In the genomic region with DNA sequence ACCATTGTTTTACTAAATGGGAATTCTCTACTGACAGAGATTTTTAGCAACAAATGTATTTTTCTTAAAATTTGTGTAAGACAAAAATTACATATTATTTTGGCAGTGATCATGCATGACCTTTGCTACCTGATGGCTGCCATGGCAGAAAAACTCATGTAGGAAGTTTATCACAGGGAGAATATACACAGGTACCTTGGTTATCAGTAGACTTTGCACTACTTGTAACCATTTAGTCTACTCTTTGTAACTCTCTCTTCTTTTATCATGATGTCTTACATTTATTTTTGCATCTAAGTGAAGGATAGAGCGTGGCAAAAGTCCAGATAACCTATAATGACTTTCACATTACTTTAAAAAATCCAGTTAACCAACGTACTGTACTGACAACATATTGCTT, we compare ENCODE assay signal across 20 cellular contexts. TPM values are rescaled to one million over a fixed set of nuclear protein-coding genes. Genes with fewer than 3 reads are reported as not detected.
DNase-seq lines count a peak whose midpoint lies in the region; ATAC-seq and TF ChIP-seq lines count a peak whose summit lies in the region.
"Had no signal": no experiment of that assay in that cellular context is flagged by ENCODE, and none has a peak within 500 bp of the region (broad histone marks: within the 10 kb centered on the region; RNA-seq: fewer than 3 reads in every experiment).

No MANE protein-coding gene starts in this region.

- no peaks in the 10 kb centered on the region for H3K9me2 ChIP-seq in Karpas-422 (replicated peaks; ENCODE audit: insufficient read depth, low read length)

- no peak overlapping the region for H3K56ac ChIP-seq in IMR-90 (ENCODE audit: extremely low read depth, insufficient read depth, low read length)

- dilution Hi-C loops in IMR-90 (cut with HindIII; ENCODE audit: low sequenced_read_pairs, unreplicated experiment) = no loop called here

- no TSS peak for BruUV-seq in IMR-90 (replicated peaks; lab: Mats Ljungman, UMichigan)

- no peak overlapping the region for H3K4me2 ChIP-seq in IMR-90 (ENCODE audit: low read depth, low read length)
- H3K4me2 ChIP-seq in fibroblast of lung (ENCODE audit: extremely low read depth, insufficient read depth, low read length) = peak overlapping the region; percentile 33
- peak overlapping the region; percentile 67 for H3K4me2 ChIP-seq in skeletal muscle satellite cell (ENCODE audit: low read length)
- no peak overlapping the region for H3K4me2 ChIP-seq in Karpas-422 (ENCODE audit: low read depth, low read length, poor library complexity, severe bottlenecking)

- WGBS in IMR-90 (ENCODE audit: extremely low coverage in 2 of 2, insufficient read length in 1 of 2), 2 experiments = no CpG with 5 or more reads among the region's 2 CpGs

- H3K4me1 ChIP-seq in IMR-90 (ENCODE audit: control insufficient read depth, insufficient read depth, low read length) (peaks cover 7% of the 10 kb centered on the region; the same call in 1 of the 2 replicates), fibroblast of lung (ENCODE audit: control insufficient read depth, extremely low read depth, insufficient read depth, low read length) (peaks cover 23% of the 10 kb centered on the region), skeletal muscle satellite cell (ENCODE audit: control insufficient read depth, insufficient read depth, low read length) (peaks cover 42% of the 10 kb centered on the region), Karpas-422 (ENCODE audit: low read length) (peaks cover 6% of the 10 kb centered on the region; the same call in 1 of the 2 replicates)

- H3K9ac ChIP-seq in IMR-90 (ENCODE audit: low read depth, low read length) = no peak overlapping the region
- H3K9ac ChIP-seq in fibroblast of lung (ENCODE audit: insufficient read depth, low read length) = no peak overlapping the region
- peak overlapping the region; percentile 80 for H3K9ac ChIP-seq in skeletal muscle satellite cell (ENCODE audit: low read depth, low read length)
- H3K9ac ChIP-seq in Karpas-422 (ENCODE audit: low read length) = no peak overlapping the region

- ATAC-seq in IMR-90 (ENCODE audit: low read depth) (no peak), GM18858 (IDR thresholded peaks at IDR 0.05; ENCODE audit: unreplicated experiment) (no peak)
- no peak for ATAC-seq in activated CD8-positive, alpha-beta T cell treated with anti-CD3 and anti-CD28 coated beads, Interleukin-2, amount 10 ng/mL, durations not matched to agents 7 days and 5 days

- H3K27me3 ChIP-seq in IMR-90 (ENCODE audit: control insufficient read depth, insufficient read depth, low read length) (no peaks in the 10 kb centered on the region), fibroblast of lung (ENCODE audit: control insufficient read depth, insufficient read depth, low read length) (no peaks in the 10 kb centered on the region), skeletal muscle satellite cell (ENCODE audit: control insufficient read depth, insufficient read depth, low read length) (no peaks in the 10 kb centered on the region), Karpas-422 (ENCODE audit: low read length) (no peaks in the 10 kb centered on the region)
- H3K27me3 ChIP-seq: upper lobe of left lung had no signal

- H3K9me3 Mint-ChIP-seq in activated CD8-positive, alpha-beta T cell treated with anti-CD3 and anti-CD28 coated beads, Interleukin-2, amount 10 ng/mL, durations not matched to agents 7 days and 5 days (ENCODE audit: insufficient read depth) = no peaks in the 10 kb centered on the region
- H3K9me3 Mint-ChIP-seq: activated B cell treated with CpG ODN at 0.5 μM for 24 hours; activated naive CD4-positive, alpha-beta T cell treated with anti-CD3 and anti-CD28 coated beads, Interleukin-2, amount 50 U/mL, for 24 hours; activated T-cell treated with anti-CD3 and anti-CD28 coated beads, Interleukin-2, amount 50 U/mL, for 4 hours; IgD-negative memory B cell; T-helper 2 cell treated with Interferon-gamma antibody and Interleukin-4, amounts not matched to agents 5 μg/mL and 100 μg/mL, for 36 hours had no signal

- peak overlapping the region; percentile 36; the same call in 1 of the 2 replicates for H3K4ac ChIP-seq in IMR-90 (ENCODE audit: low read depth, low read length)

- no peak overlapping the region for H3K27ac Mint-ChIP-seq in activated CD8-positive, alpha-beta T cell treated with anti-CD3 and anti-CD28 coated beads, Interleukin-2, amount 10 ng/mL, durations not matched to agents 7 days and 5 days
- H3K27ac Mint-ChIP-seq: T-helper 2 cell treated with Interferon-gamma antibody and Interleukin-4, amounts not matched to agents 5 μg/mL and 100 μg/mL, for 36 hours had no signal

- TF ChIP-seq CTCF in IMR-90 (conservative IDR thresholded peaks at IDR 0.05; ENCODE audit: low read depth, low read length) (no peak), fibroblast of lung (conservative IDR thresholded peaks at IDR 0.05 in 1 of 2, IDR thresholded peaks at IDR 0.05 in 1 of 2; ENCODE audit: low read depth in 1 of 2, low read length in 2 of 2) (no peak)

- no peak overlapping the region for H2AK9ac ChIP-seq in IMR-90 (replicated peaks; ENCODE audit: low read depth, low read length, poor library complexity)

- H3K4me3 Mint-ChIP-seq in activated CD8-positive, alpha-beta T cell treated with anti-CD3 and anti-CD28 coated beads, Interleukin-2, amount 10 ng/mL, durations not matched to agents 7 days and 5 days = peak overlapping the region; percentile 46
- H3K4me3 Mint-ChIP-seq: activated B cell treated with CpG ODN at 0.5 μM for 24 hours; activated naive CD4-positive, alpha-beta T cell treated with anti-CD3 and anti-CD28 coated beads, Interleukin-2, amount 50 U/mL, for 24 hours; activated T-cell treated with anti-CD3 and anti-CD28 coated beads, Interleukin-2, amount 50 U/mL, for 4 hours; IgD-negative memory B cell; T-helper 2 cell treated with Interferon-gamma antibody and Interleukin-4, amounts not matched to agents 5 μg/mL and 100 μg/mL, for 36 hours had no signal

- H3K79me2 ChIP-seq in fibroblast of lung (ENCODE audit: control insufficient read depth, insufficient read depth, low read length) = peaks cover 27% of the 10 kb centered on the region
- H3K79me2 ChIP-seq in Karpas-422 (ENCODE audit: low read length) = no peaks in the 10 kb centered on the region

- H2BK15ac ChIP-seq in IMR-90 (ENCODE audit: low read depth, low read length) = 0 out of 3 replicates have a peak overlapping the region, but pooled peaks have one; percentile 29

- no peaks in the 10 kb centered on the region for H3K36me3 ChIP-seq in IMR-90 (ENCODE audit: control insufficient read depth, insufficient read depth, low read length)
- no peaks in the 10 kb centered on the region for H3K36me3 ChIP-seq in fibroblast of lung (ENCODE audit: control insufficient read depth, insufficient read depth, low read length)
- H3K36me3 ChIP-seq in skeletal muscle satellite cell (ENCODE audit: insufficient read depth, low read length) = no peaks in the 10 kb centered on the region
- H3K36me3 ChIP-seq in Karpas-422 (ENCODE audit: insufficient read depth, low read length) = no peaks in the 10 kb centered on the region
- H3K36me3 ChIP-seq: left ventricle myocardium inferior, upper lobe of left lung had no signal

- peaks cover 28% of the 10 kb centered on the region for H3K4me1 Mint-ChIP-seq in activated CD8-positive, alpha-beta T cell treated with anti-CD3 and anti-CD28 coated beads, Interleukin-2, amount 10 ng/mL, durations not matched to agents 7 days and 5 days (ENCODE audit: low read depth)

- H2BK5ac ChIP-seq in IMR-90 (ENCODE audit: low read depth, low read length, poor library complexity, severe bottlenecking) = peak overlapping the region; percentile 92

- peak overlapping the region; percentile 70; the same call in 1 of the 2 replicates for H2BK120ac ChIP-seq in IMR-90 (ENCODE audit: low read depth, low read length)

- H4K91ac ChIP-seq in IMR-90 (ENCODE audit: insufficient read depth, low read depth, low read length) = no peak overlapping the region

- 0 out of 2 replicates have a peak overlapping the region, but pooled peaks have one; percentile 19 for H3K14ac ChIP-seq in IMR-90 (replicated peaks; ENCODE audit: low read depth, low read length)

- 0 out of 2 replicates have a peak, but pooled peaks cover 2% of the 10 kb centered on the region for H3K9me1 ChIP-seq in IMR-90 (ENCODE audit: insufficient read depth, low read length)

- H3K23ac ChIP-seq in IMR-90 (ENCODE audit: low read depth, low read length) = 0 out of 2 replicates have a peak overlapping the region, but pooled peaks have one; percentile 17

- intact Hi-C loops in IMR-90 (cut with micrococcal nuclease) = no loop called here

- H3K4me3 ChIP-seq in IMR-90 (ENCODE audit: insufficient read depth, low read depth, low read length) (no peak overlapping the region), fibroblast of lung (replicated peaks in 1 of 4; ENCODE audit: control extremely low read depth in 1 of 4, insufficient read depth in 1 of 4, low read depth in 3 of 4, low read length in 4 of 4) (no peak overlapping the region), skeletal muscle satellite cell (ENCODE audit: low read length) (peak overlapping the region; percentile 28), Karpas-422 (ENCODE audit: low read length) (no peak overlapping the region)
- H3K4me3 ChIP-seq: left ventricle myocardium inferior, upper lobe of left lung had no signal

- H3K27ac ChIP-seq in IMR-90 (ENCODE audit: insufficient read depth, low read length) = no peak overlapping the region
- H3K27ac ChIP-seq in fibroblast of lung (ENCODE audit: insufficient read depth, low read length) = peak overlapping the region; percentile 88
- no peak overlapping the region for H3K27ac ChIP-seq in Karpas-422 (ENCODE audit: low read length)
- H3K27ac ChIP-seq: HL-60, left ventricle myocardium inferior, upper lobe of left lung had no signal

- CTCF ChIA-PET in IMR-90 (lab: Yijun Ruan, JAX) = no interaction called here
- CTCF ChIA-PET in activated CD8-positive, alpha-beta T cell treated with anti-CD3 and anti-CD28 coated beads, Interleukin-2, amount 10 ng/mL, durations not matched to agents 7 days and 5 days (lab: Charles Lee) = interaction anchor here (1.3 to 1.9 kb wide), 3 partner anchors 74 to 389 kb away, joined by 3 to 7 read pairs (median 6); no protein-coding TSS in a partner anchor

- H3K27me3 Mint-ChIP-seq in activated CD8-positive, alpha-beta T cell treated with anti-CD3 and anti-CD28 coated beads, Interleukin-2, amount 10 ng/mL, durations not matched to agents 7 days and 5 days (ENCODE audit: low read depth) = no peaks in the 10 kb centered on the region
- H3K27me3 Mint-ChIP-seq: activated B cell treated with CpG ODN at 0.5 μM for 24 hours; activated naive CD4-positive, alpha-beta T cell treated with anti-CD3 and anti-CD28 coated beads, Interleukin-2, amount 50 U/mL, for 24 hours; IgD-negative memory B cell had no signal

- H3K18ac ChIP-seq in IMR-90 (ENCODE audit: low read depth, low read length) = no peak overlapping the region

- no peak for TF ChIP-seq RAD21 in IMR-90 (IDR thresholded peaks at IDR 0.05; ENCODE audit: low read length)

- no peak for TF ChIP-seq POLR2A in IMR-90 (IDR thresholded peaks at IDR 0.05; ENCODE audit: low read depth, low read length)

- in situ Hi-C loops in IMR-90 (cut with MboI; ENCODE audit: low sequenced_read_pairs) = no loop called here

- H2AK5ac ChIP-seq in IMR-90 (ENCODE audit: low read depth, low read length) = no peak overlapping the region

- DNase-seq in IMR-90 (no peak), fibroblast of lung (ENCODE audit: low read depth in 2 of 2) (no peak), NCI-H1105 (lab: John Stamatoyannopoulos, UW) (no peak), NCI-H226 (no peak), Karpas-422 (no peak)
- no peak for DNase-seq in activated CD8-positive, alpha-beta T cell treated with anti-CD3 and anti-CD28 coated beads, Interleukin-2, amount 10 ng/mL, durations not matched to agents 7 days and 5 days
- DNase-seq: activated B cell treated with CpG ODN at 0.5 μM for 24 hours, left ventricle myocardium inferior, NCI-H2029, NCI-H524 treated with DMSO at 0.1 percent for 48 hours, occipital lobe, right cardiac atrium, upper lobe of left lung had no signal

- peaks cover 6% of the 10 kb centered on the region for H3K36me3 Mint-ChIP-seq in activated CD8-positive, alpha-beta T cell treated with anti-CD3 and anti-CD28 coated beads, Interleukin-2, amount 10 ng/mL, durations not matched to agents 7 days and 5 days (ENCODE audit: low read depth)
- H3K36me3 Mint-ChIP-seq: activated naive CD4-positive, alpha-beta T cell treated with anti-CD3 and anti-CD28 coated beads, Interleukin-2, amount 50 U/mL, for 24 hours; IgD-negative memory B cell had no signal

- no peaks in the 10 kb centered on the region for H3K9me3 ChIP-seq in IMR-90 (ENCODE audit: control insufficient read depth, insufficient read depth, low read length)
- no peaks in the 10 kb centered on the region for H3K9me3 ChIP-seq in fibroblast of lung (ENCODE audit: control insufficient read depth, insufficient read depth, low read depth, low read length)
- no peaks in the 10 kb centered on the region for H3K9me3 ChIP-seq in skeletal muscle satellite cell (replicated peaks; ENCODE audit: low read length)
- H3K9me3 ChIP-seq in Karpas-422 (ENCODE audit: low read length) = no peaks in the 10 kb centered on the region
- H3K9me3 ChIP-seq: left ventricle myocardium inferior, upper lobe of left lung had no signal

- no peak overlapping the region; the same call in 1 of the 2 replicates for H4K5ac ChIP-seq in IMR-90 (ENCODE audit: low read depth, low read length)

- POLR2A ChIA-PET in IMR-90 (lab: Charles Lee; ENCODE audit: unreplicated experiment) = interaction anchor here (0.6 kb wide), 1 partner anchor 290 kb away, joined by 3 read pairs; no protein-coding TSS in a partner anchor
- POLR2A ChIA-PET in activated CD8-positive, alpha-beta T cell treated with anti-CD3 and anti-CD28 coated beads, Interleukin-2, amount 10 ng/mL, durations not matched to agents 7 days and 5 days (lab: Charles Lee) = no interaction called here

- H2AFZ ChIP-seq in IMR-90 (replicated peaks; ENCODE audit: low read length, poor library complexity) (no peak overlapping the region), fibroblast of lung (ENCODE audit: low read length) (no peak overlapping the region), Karpas-422 (ENCODE audit: low read length) (no peak overlapping the region)

- H3K79me1 ChIP-seq in IMR-90 (ENCODE audit: low read depth in 1 of 2, low read length in 2 of 2) = peaks cover 20 to 50% of the 10 kb centered on the region in 2 experiments

- H4K8ac ChIP-seq in IMR-90 (ENCODE audit: low read depth in 2 of 2, low read length in 2 of 2) = peak overlapping the region in 1 of 2 experiments; percentile 43; a peak in 1 of 4 replicates

- H4K20me1 ChIP-seq in IMR-90 (ENCODE audit: insufficient read depth, low read length) = no peaks in the 10 kb centered on the region
- no peaks in the 10 kb centered on the region for H4K20me1 ChIP-seq in fibroblast of lung (ENCODE audit: control insufficient read depth, extremely low read depth, insufficient read depth, low read length)
- H4K20me1 ChIP-seq in Karpas-422 (ENCODE audit: insufficient read depth, low read depth, low read length) = 0 out of 2 replicates have a peak, but pooled peaks cover 11% of the 10 kb centered on the region

- H2BK20ac ChIP-seq in IMR-90 (ENCODE audit: low read depth, low read length) = no peak overlapping the region; the same call in 1 of the 2 replicates

RNA-seq across cellular contexts. Expression of a gene that starts 34.1 kb away (rescaled TPM):
- total RNA-seq in IMR-90 (2012; rRNA removed) = 28.9 and 48.6 TPM in 2 replicates
- polyA plus RNA-seq in IMR-90 (2012; rRNA removed) = 9.2 and 11.7 TPM in 2 replicates
- 3.6 and 4.4 TPM in 2 replicates for polyA plus RNA-seq in IMR-90 (2012; cell fraction: cytosol; rRNA removed)
- polyA plus RNA-seq in IMR-90 (2012; cell fraction: nucleus; rRNA removed; ENCODE audit: low replicate concordance) = 1.0 and 4.6 TPM in 2 replicates
- 10 to 100 TPM; 17.5 to 17.6 TPM for total RNA-seq in activated CD8-positive, alpha-beta T cell treated with anti-CD3 and anti-CD28 coated beads, Interleukin-2, amount 10 ng/mL, durations not matched to agents 7 days and 5 days
- total RNA-seq in fibroblast of lung = 56.5 and 67.5 TPM in 2 replicates
- polyA plus RNA-seq in fibroblast of lung = 51.8 and 86.6 TPM in 2 replicates
- 24.9 and 38.1 TPM in 2 replicates for polyA plus RNA-seq in fibroblast of lung (2012)
- 9.0 and 9.2 TPM in 2 replicates for polyA minus RNA-seq in fibroblast of lung (ENCODE audit: low replicate concordance)
- total RNA-seq in skeletal muscle satellite cell (2012; rRNA removed) = 43.9 and 50.7 TPM in 2 replicates
- 1.8 and 1.9 TPM in 2 replicates for total RNA-seq in Karpas-422 (2014; rRNA removed; shearing (Covaris generic); ENCODE audit: low replicate concordance)

Comparison
In these comparisons a context has a peak if more than half of its experiments do, and no peak if none do; other contexts are left out.
1. H3K4me2 ChIP-seq: peak in fibroblast of lung (single experiment) and skeletal muscle satellite cell (single experiment); none in IMR-90 (single experiment) and Karpas-422 (single experiment).